15 cellular contexts compared by ENCODE assay signal in genomic region chr1:15174615-15174983, GRCh38. TPM values are rescaled to one million over a fixed set of nuclear protein-coding genes. Genes with fewer than 3 reads are reported as not detected.
DNase-seq lines count a peak whose midpoint lies in the region; ATAC-seq, FAIRE-seq and TF ChIP-seq lines count a peak whose summit lies in the region.
"Had no signal": no experiment of that assay in that cellular context is flagged by ENCODE, and none has a peak within 500 bp of the region (broad histone marks: within the 10 kb centered on the region; RNA-seq: fewer than 3 reads in every experiment).

No MANE protein-coding gene starts in this region.

- H3K4me1 ChIP-seq in A549 = peaks cover 80% of the 10 kb centered on the region
- peaks cover 83 to 100% of the 10 kb centered on the region in 2 experiments for H3K4me1 ChIP-seq in HCT116 (ENCODE audit: control insufficient read depth in 1 of 2, insufficient read depth in 2 of 2, low read length in 2 of 2)
- peaks cover 57% of the 10 kb centered on the region for H3K4me1 ChIP-seq in foreskin keratinocyte

- H3K27me3 ChIP-seq in HCT116 (ENCODE audit: insufficient read depth, low read length) (no peaks in the 10 kb centered on the region), foreskin keratinocyte (no peaks in the 10 kb centered on the region)

- TF ChIP-seq POLR2A in A549 (IDR thresholded peaks at IDR 0.05; ENCODE audit: low read length) (no peak), HCT116 (IDR thresholded peaks at IDR 0.05; ENCODE audit: borderline replicate concordance, extremely low read depth, insufficient read depth, insufficient read length) (no peak), lower leg skin (IDR thresholded peaks at IDR 0.05) (no peak)

- no peaks in the 10 kb centered on the region for H3K9me2 ChIP-seq in HCT116 (ENCODE audit: insufficient read depth)

- 52% methylated on average over 3 of the region's 3 CpGs for WGBS in A549 (ENCODE audit: missing lambda C conversion rate)
- 38 to 40% methylated on average over 3 of the region's 3 CpGs for WGBS in lower leg skin, 2 donors

- FAIRE-seq in A549 (lab: Jason Lieb, UNC) = no peak
- FAIRE-seq: GM19239, H54 had no signal

- no peak for DNase-seq in A549 (ENCODE audit: low read depth in 1 of 2, low spot score in 1 of 2)
- no peak for DNase-seq in HCT116 (ENCODE audit: low read depth, low spot score)
- peak; percentile 61 for DNase-seq in SW480 (ENCODE audit: low spot score)
- DNase-seq in foreskin keratinocyte = no peak
- DNase-seq in C1 segment of cervical spinal cord (lab: John Stamatoyannopoulos, UW) = no peak
- DNase-seq in lower leg skin (ENCODE audit: low spot score in 2 of 2) = no peak
- no peak for DNase-seq in SIG-M5 treated with dmso at 0.1 percent for 504 hours (lab: John Stamatoyannopoulos, UW; ENCODE audit: unreplicated experiment)
- DNase-seq: CD4-positive, CD25-positive, alpha-beta regulatory T cell; NCI-H1105 treated with DMSO at 0.1 percent for 48 hours; NCI-H187 had no signal

- H3K4me2 ChIP-seq in A549 (peak overlapping the region; percentile 36), HCT116 (ENCODE audit: low read length) (peak overlapping the region; percentile 86)

- TF ChIP-seq CTCF in A549 (IDR thresholded peaks at IDR 0.05) (no peak), HCT116 (IDR thresholded peaks at IDR 0.05 in 2 of 3, conservative IDR thresholded peaks at IDR 0.05 in 1 of 3; ENCODE audit: borderline replicate concordance in 1 of 3, insufficient read depth in 1 of 3, low read depth in 2 of 3, low read length in 2 of 3) (no peak), foreskin keratinocyte (conservative IDR thresholded peaks at IDR 0.05) (no peak), lower leg skin (IDR thresholded peaks at IDR 0.05) (no peak)

- POLR2A ChIA-PET in A549 (lab: Yijun Ruan, JAX) = interaction anchor here (1.1 kb wide), 1 partner anchor 16 kb away, joined by 4 read pairs; no protein-coding TSS in a partner anchor
- POLR2A ChIA-PET in HCT116 (lab: Charles Lee) = interaction anchor here (0.9 to 1.5 kb wide), 2 partner anchors 10 to 22 kb away, joined by 3 to 4 read pairs; no protein-coding TSS in a partner anchor

- BruUV-seq in HCT116 (replicated peaks; lab: Mats Ljungman, UMichigan) = no TSS peak

- no peak overlapping the region for H2AFZ ChIP-seq in HCT116 (ENCODE audit: low read depth, low read length, poor library complexity, severe bottlenecking)

- no peaks in the 10 kb centered on the region for H3K36me3 ChIP-seq in HCT116 (ENCODE audit: control insufficient read depth in 1 of 2, insufficient read depth in 2 of 2, low read length in 2 of 2)

- CTCF ChIA-PET in A549 (lab: Yijun Ruan, JAX) = interaction anchor here (1.4 to 4.0 kb wide), 6 partner anchors 13 to 98 kb away, joined by 4 to 15 read pairs (median 6); partner anchors contain the start of gene TMEM51
- CTCF ChIA-PET in HCT116 (lab: Charles Lee) = no interaction called here

- H3K4me3 ChIP-seq in A549 (no peak overlapping the region), HCT116 (replicated peaks in 1 of 2; ENCODE audit: low read depth in 1 of 2, low read length in 2 of 2) (peak overlapping the region in 1 of 2 experiments; percentile 45; a peak in 2 of 4 replicates), lower leg skin (ENCODE audit: low read depth, poor library complexity, severe bottlenecking) (no peak overlapping the region)
- H3K4me3 ChIP-seq: SK-N-MC had no signal

- RAD21 ChIA-PET in HCT116 (lab: Charles Lee; ENCODE audit: low non-redundant PET in 1 of 2, low total read pairs in 2 of 2, uncharacterized antibody in 2 of 2, unreplicated experiment in 2 of 2) = no interaction called here

- H3K79me2 ChIP-seq in HCT116 (ENCODE audit: insufficient read depth, low read length) = peaks cover 82% of the 10 kb centered on the region

- no peak for TF ChIP-seq EP300 in A549 (IDR thresholded peaks at IDR 0.05)

- intact Hi-C loops in HCT116 (cut with micrococcal nuclease) = no loop called here
- intact Hi-C loops in lower leg skin (cut with DNase I; ENCODE audit: low total_unique reads) = no loop called here

- peak overlapping the region; percentile 52 for H3K9ac ChIP-seq in HCT116 (ENCODE audit: low read length)

- no peak for ATAC-seq in A549
- ATAC-seq in HCT116 = peak; percentile 31
- ATAC-seq in foreskin keratinocyte = peak; percentile 1

- TF ChIP-seq RAD21 in A549 (conservative IDR thresholded peaks at IDR 0.05 in 1 of 2, IDR thresholded peaks at IDR 0.05 in 1 of 2) (no peak), HCT116 (IDR thresholded peaks at IDR 0.05; ENCODE audit: low read depth) (no peak)

- H4K20me1 ChIP-seq in HCT116 (ENCODE audit: insufficient read depth) = peaks cover 4% of the 10 kb centered on the region; the same call in 1 of the 2 replicates

- H3K9me3 ChIP-seq in A549 (no peaks in the 10 kb centered on the region), HCT116 (ENCODE audit: control insufficient read depth in 1 of 2, insufficient read depth in 1 of 2, low read depth in 1 of 2, low read length in 2 of 2) (no peaks in the 10 kb centered on the region)
- H3K9me3 ChIP-seq: Caco-2 had no signal

- peak overlapping the region; percentile 70 to 87; a peak in 5 of 6 replicates for H3K27ac ChIP-seq in A549
- peak overlapping the region; percentile 80 for H3K27ac ChIP-seq in HCT116 (ENCODE audit: low read depth, low read length)
- peak overlapping the region; percentile 97 for H3K27ac ChIP-seq in foreskin keratinocyte
- H3K27ac ChIP-seq: SK-N-MC had no signal

TF ChIP-seq in A549, 52 proteins besides CTCF, POLR2A, EP300 and RAD21 (continues in another document):
- TF ChIP-seq HOXB5 (CRISPR knock-in tag; IDR thresholded peaks at IDR 0.05) = no peak
- no peak for TF ChIP-seq PBX3 (IDR thresholded peaks at IDR 0.05)

TF ChIP-seq in HCT116, 20 proteins besides CTCF, POLR2A, EP300 and RAD21 (continues in another document):
- no peak for TF ChIP-seq YY1 (IDR thresholded peaks at IDR 0.05; ENCODE audit: extremely low read depth, insufficient replicate concordance, low read depth, low read length)
- TF ChIP-seq ZNF274 (IDR thresholded peaks at IDR 0.05; ENCODE audit: low read depth, low read length) = no peak
- TF ChIP-seq ZBTB33 (IDR thresholded peaks at IDR 0.05; ENCODE audit: extremely low read depth, insufficient replicate concordance, low read length) = no peak
- no peak for TF ChIP-seq SIN3A (IDR thresholded peaks at IDR 0.05; ENCODE audit: low read depth)
- TF ChIP-seq SP1 (IDR thresholded peaks at IDR 0.05; ENCODE audit: low read depth) = no peak
- no peak for TF ChIP-seq ATF3 (IDR thresholded peaks at IDR 0.05)
- TF ChIP-seq JUND (IDR thresholded peaks at IDR 0.05) = no peak
- no peak for TF ChIP-seq CBX3 (IDR thresholded peaks at IDR 0.05; ENCODE audit: low read depth)
- TF ChIP-seq FOSL1 (IDR thresholded peaks at IDR 0.05; ENCODE audit: low read depth) = no peak
- no peak for TF ChIP-seq MAX (IDR thresholded peaks at IDR 0.05)
- TF ChIP-seq ELF1 (IDR thresholded peaks at IDR 0.05; ENCODE audit: borderline replicate concordance, low read depth) = no peak
- no peak for TF ChIP-seq TCF7L2 (IDR thresholded peaks at IDR 0.05; ENCODE audit: borderline replicate concordance, extremely low read depth, insufficient read depth, insufficient read length)

RNA-seq across cellular contexts. Expression of gene TMEM51, which starts 21.1 kb away (rescaled TPM):
- polyA plus RNA-seq in A549 (2011; rRNA removed) = 14.3 and 20.0 TPM in 2 replicates
- 21.8 and 26.3 TPM in 2 replicates for polyA plus RNA-seq in A549 (2012; cell fraction: cytosol; rRNA removed)
- polyA plus RNA-seq in A549 (2012; cell fraction: nucleus; rRNA removed) = 34.5 and 38.7 TPM in 2 replicates
- polyA plus RNA-seq in A549 (2017; fragmentation: RNase III; extraction: RNeasy Plus Mini Kit Qiagen cat#74134 plus additional on column Dnase treatment) = 20.9 to 24.2 TPM (median 22.8 TPM) in 3 replicates
- polyA minus RNA-seq in A549 (2011; rRNA and poly(A)+ RNA removed) = 8.4 and 9.5 TPM in 2 replicates
- 16.6 TPM for total RNA-seq in HCT116 (2021; ENCODE audit: unreplicated experiment)
- 20.3 and 22.4 TPM in 2 replicates for polyA plus RNA-seq in HCT116 (2012)
- 15.4 and 18.1 TPM in 2 replicates for total RNA-seq in foreskin keratinocyte
- polyA plus RNA-seq in foreskin keratinocyte = 19.2 and 19.5 TPM in 2 replicates
- total RNA-seq in lower leg skin = 10 to 100 TPM in 1 of 4 donors, 1 to 10 TPM in 3; 8.5 to 10.3 (median 9.1) TPM
- total RNA-seq: CD4-positive, CD25-positive, alpha-beta regulatory T cell had no signal
- polyA plus RNA-seq: CD4-positive, CD25-positive, alpha-beta regulatory T cell; IgD-negative memory B cell had no signal

Comparison
In these comparisons a context has a peak if more than half of its experiments do, and no peak if none do; other contexts are left out.
1. ATAC-seq: peak in HCT116 (single experiment) and foreskin keratinocyte (single experiment); none in A549 (0 of 2).
2. Peak in every context shown above with its lines, with median percentiles within 50 percentile points of each other: H3K27ac ChIP-seq.